In genomic region chr1:211390829-211391228, GRCh38 we compare ENCODE assay signal across 3 cellular contexts.
A peak's percentile ranks its signal among the peaks of the same experiment; 100 is the strongest.
TF ChIP-seq lines count a peak whose summit lies in the region.

No MANE protein-coding gene starts in this region.

TF ChIP-seq in A549, 52 proteins besides CTCF, POLR2A, EP300 and RAD21:
- TF ChIP-seq CEBPB (IDR thresholded peaks at IDR 0.05): peak; percentile 21 to 49; a peak in 2 of 4 replicates

TF ChIP-seq in IMR-90, 13 proteins besides CTCF, POLR2A, EP300 and RAD21:
- TF ChIP-seq CEBPB (IDR thresholded peaks at IDR 0.05; ENCODE audit: low read depth, low read length): peak; percentile 76

TF ChIP-seq in H1, 55 proteins besides CTCF, POLR2A, EP300 and RAD21:
- peak; percentile 88; the same call in 1 of the 2 replicates for TF ChIP-seq CEBPB (IDR thresholded peaks at IDR 0.05; ENCODE audit: low read depth, low read length)
